Comparison of ENCODE assay signal across 14 cellular contexts in the genomic region with DNA sequence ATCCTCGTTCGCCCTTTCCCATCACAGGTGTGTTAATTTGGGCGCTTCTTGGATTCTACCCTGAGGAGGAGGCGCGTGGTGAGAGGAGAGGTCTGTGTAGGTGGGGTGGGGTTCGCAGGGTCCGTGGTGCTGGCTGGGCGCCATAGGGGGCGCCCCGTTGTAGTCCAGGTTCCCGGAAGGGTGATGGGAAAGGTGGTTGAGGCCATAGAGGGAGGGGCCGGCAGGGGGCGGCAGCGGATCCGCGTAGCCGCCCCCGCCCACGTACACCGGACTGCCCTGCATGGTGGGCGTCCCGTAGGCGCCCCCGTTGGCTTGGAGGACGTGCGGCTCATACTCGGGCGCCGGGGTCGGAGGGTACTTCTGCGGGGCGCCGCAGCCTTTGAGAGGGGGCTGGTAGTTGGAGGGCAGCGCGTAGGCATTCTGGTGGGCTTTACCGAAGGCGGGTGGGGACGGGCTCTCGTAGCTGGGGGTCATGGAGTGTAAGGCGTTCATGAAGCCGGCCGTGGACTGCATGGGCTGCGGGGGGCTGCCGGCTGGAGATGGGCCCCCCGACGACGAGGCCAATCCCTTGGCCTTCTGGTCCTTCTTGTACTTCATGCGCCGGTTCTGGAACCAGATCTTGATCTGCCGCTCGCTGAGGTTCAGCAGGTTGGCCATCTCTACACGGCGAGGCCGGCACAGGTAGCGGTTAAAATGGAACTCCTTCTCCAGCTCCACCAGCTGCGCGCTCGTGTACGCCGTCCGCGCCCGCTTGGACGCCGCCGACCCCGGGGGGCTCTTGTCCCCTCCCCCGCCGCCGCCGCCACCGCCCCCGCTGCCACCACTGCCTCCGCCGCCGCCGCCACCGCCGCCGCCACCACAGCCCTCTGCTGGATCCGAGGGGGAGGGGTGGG. TPM values are rescaled to one million over a fixed set of nuclear protein-coding genes. Genes with fewer than 3 reads are reported as not detected.
DNase-seq lines count a peak whose midpoint lies in the region; ATAC-seq and TF ChIP-seq lines count a peak whose summit lies in the region.
"Had no signal": no experiment of that assay in that cellular context is flagged by ENCODE, and none has a peak within 500 bp of the region (broad histone marks: within the 10 kb centered on the region; RNA-seq: fewer than 3 reads in every experiment).

No MANE protein-coding gene starts in this region.

- TF ChIP-seq CTCF in glutamatergic neuron (IDR thresholded peaks at IDR 0.05; ENCODE audit: partially characterized antibody, unreplicated experiment) = peak; percentile 34
- peak; percentile 17 for TF ChIP-seq CTCF in retinal pigment epithelial cell (conservative IDR thresholded peaks at IDR 0.05; ENCODE audit: low read depth, low read length)

- H3K27me3 Mint-ChIP-seq in glutamatergic neuron (ENCODE audit: unreplicated experiment) = peaks cover 43% of the 10 kb centered on the region
- H3K27me3 Mint-ChIP-seq in activated T-helper 2 cell treated with anti-CD3 and anti-CD28 coated beads, Interferon-gamma antibody, Interleukin-2, Interleukin-4, amounts not matched to agents 10 μg/mL and 5 μg/mL and 100 μg/mL, durations not matched to agents 14 hours and 24 hours and 36 hours (ENCODE audit: low read depth) = peaks cover 8% of the 10 kb centered on the region

- no peak for ATAC-seq in HG03520 (IDR thresholded peaks at IDR 0.05; ENCODE audit: unreplicated experiment)
- ATAC-seq: T-helper 17 cell had no signal

- no peaks in the 10 kb centered on the region for H3K36me3 ChIP-seq in H7 (replicated peaks; ENCODE audit: control insufficient read depth, insufficient read depth, low read length)

- DNase-seq in H7 = peak; percentile 91
- DNase-seq in amniotic epithelial cell (ENCODE audit: low read depth) = peak; percentile 40
- peak; percentile 33 for DNase-seq in glutamatergic neuron
- no peak for DNase-seq in retinal pigment epithelial cell (ENCODE audit: low read depth)
- no peak for DNase-seq in OCI-M2 (lab: John Stamatoyannopoulos, UW; ENCODE audit: unreplicated experiment)
- DNase-seq in AG08396 (ENCODE audit: low spot score) = no peak
- no peak for DNase-seq in activated T-helper 2 cell treated with anti-CD3 and anti-CD28 coated beads, Interferon-gamma antibody, Interleukin-2, Interleukin-4, amounts not matched to agents 10 μg/mL and 5 μg/mL and 100 μg/mL, durations not matched to agents 14 hours and 24 hours and 36 hours (ENCODE audit: low spot score)
- DNase-seq: activated CD4-positive, alpha-beta memory T cell treated with anti-CD3 and anti-CD28 coated beads for 36 hours; hippocampal formation; NCI-H187; stimulated activated CD8-positive, alpha-beta memory T cell treated with anti-CD3 and anti-CD28 coated beads, Interleukin-4, amount 100 ng/mL, for 48 hours; T-helper 17 cell had no signal

- peak overlapping the region; percentile 34 for H3K4me3 Mint-ChIP-seq in glutamatergic neuron (ENCODE audit: unreplicated experiment)
- H3K4me3 Mint-ChIP-seq in activated T-helper 2 cell treated with anti-CD3 and anti-CD28 coated beads, Interferon-gamma antibody, Interleukin-2, Interleukin-4, amounts not matched to agents 10 μg/mL and 5 μg/mL and 100 μg/mL, durations not matched to agents 14 hours and 24 hours and 36 hours (ENCODE audit: low read depth) = no peak overlapping the region
- H3K4me3 Mint-ChIP-seq: activated CD4-positive, alpha-beta memory T cell treated with anti-CD3 and anti-CD28 coated beads for 36 hours; activated naive CD4-positive, alpha-beta T cell treated with anti-CD3 and anti-CD28 coated beads, Interleukin-2, amount 50 U/mL, for 24 hours; T-helper 17 cell had no signal

- H3K4me1 Mint-ChIP-seq in glutamatergic neuron (ENCODE audit: low read depth, unreplicated experiment) = peaks cover 14% of the 10 kb centered on the region
- peaks cover 40% of the 10 kb centered on the region for H3K4me1 Mint-ChIP-seq in activated T-helper 2 cell treated with anti-CD3 and anti-CD28 coated beads, Interferon-gamma antibody, Interleukin-2, Interleukin-4, amounts not matched to agents 10 μg/mL and 5 μg/mL and 100 μg/mL, durations not matched to agents 14 hours and 24 hours and 36 hours (ENCODE audit: low read depth)

- H3K36me3 Mint-ChIP-seq in glutamatergic neuron (ENCODE audit: unreplicated experiment) = no peaks in the 10 kb centered on the region
- H3K36me3 Mint-ChIP-seq in activated T-helper 2 cell treated with anti-CD3 and anti-CD28 coated beads, Interferon-gamma antibody, Interleukin-2, Interleukin-4, amounts not matched to agents 10 μg/mL and 5 μg/mL and 100 μg/mL, durations not matched to agents 14 hours and 24 hours and 36 hours (ENCODE audit: low read depth) = peaks cover 7% of the 10 kb centered on the region
- H3K36me3 Mint-ChIP-seq: activated CD4-positive, alpha-beta memory T cell treated with anti-CD3 and anti-CD28 coated beads for 36 hours; activated naive CD4-positive, alpha-beta T cell treated with anti-CD3 and anti-CD28 coated beads, Interleukin-2, amount 50 U/mL, for 24 hours had no signal

- peaks cover 11% of the 10 kb centered on the region for H3K9me3 Mint-ChIP-seq in glutamatergic neuron (ENCODE audit: unreplicated experiment)
- H3K9me3 Mint-ChIP-seq in activated T-helper 2 cell treated with anti-CD3 and anti-CD28 coated beads, Interferon-gamma antibody, Interleukin-2, Interleukin-4, amounts not matched to agents 10 μg/mL and 5 μg/mL and 100 μg/mL, durations not matched to agents 14 hours and 24 hours and 36 hours = no peaks in the 10 kb centered on the region
- H3K9me3 Mint-ChIP-seq: activated CD4-positive, alpha-beta memory T cell treated with anti-CD3 and anti-CD28 coated beads for 36 hours; activated naive CD4-positive, alpha-beta T cell treated with anti-CD3 and anti-CD28 coated beads, Interleukin-2, amount 50 U/mL, for 24 hours had no signal

- intact Hi-C loops in activated T-helper 2 cell treated with anti-CD3 and anti-CD28 coated beads, Interferon-gamma antibody, Interleukin-2, Interleukin-4, amounts not matched to agents 10 μg/mL and 5 μg/mL and 100 μg/mL, durations not matched to agents 14 hours and 24 hours and 36 hours (cut with micrococcal nuclease) = no loop called here

- H3K4me3 ChIP-seq in H7 (ENCODE audit: insufficient read depth, low read depth, low read length) (peak overlapping the region; percentile 28), retinal pigment epithelial cell (ENCODE audit: low read length) (no peak overlapping the region)

- H3K27me3 ChIP-seq in H7 (ENCODE audit: control insufficient read depth, insufficient read depth, low read length) = peaks cover 86% of the 10 kb centered on the region

- no peak overlapping the region for H3K27ac Mint-ChIP-seq in glutamatergic neuron (ENCODE audit: unreplicated experiment)
- no peak overlapping the region for H3K27ac Mint-ChIP-seq in activated T-helper 2 cell treated with anti-CD3 and anti-CD28 coated beads, Interferon-gamma antibody, Interleukin-2, Interleukin-4, amounts not matched to agents 10 μg/mL and 5 μg/mL and 100 μg/mL, durations not matched to agents 14 hours and 24 hours and 36 hours
- H3K27ac Mint-ChIP-seq: activated CD4-positive, alpha-beta memory T cell treated with anti-CD3 and anti-CD28 coated beads for 36 hours; activated naive CD4-positive, alpha-beta T cell treated with anti-CD3 and anti-CD28 coated beads, Interleukin-2, amount 50 U/mL, for 24 hours; T-helper 17 cell had no signal

RNA-seq across cellular contexts. Expression of a gene that starts 5.7 kb away (rescaled TPM):
- total RNA-seq in H7 (2014; rRNA removed; shearing (Covaris generic)) = 11.8 and 16.1 TPM in 2 replicates
- total RNA-seq in glutamatergic neuron (ENCODE audit: unreplicated experiment) = 12.7 TPM
- total RNA-seq in activated T-helper 2 cell treated with anti-CD3 and anti-CD28 coated beads, Interferon-gamma antibody, Interleukin-2, Interleukin-4, amounts not matched to agents 10 μg/mL and 5 μg/mL and 100 μg/mL, durations not matched to agents 14 hours and 24 hours and 36 hours = 22.2 and 23.9 TPM in 2 replicates

RNA-seq across cellular contexts. Expression of a gene that starts 19.7 kb away (rescaled TPM):
- 4.5 and 6.4 TPM in 2 replicates for total RNA-seq in H7 (2014; rRNA removed; shearing (Covaris generic))
- not detected for total RNA-seq in glutamatergic neuron (ENCODE audit: unreplicated experiment)
- not detected in 2 replicates for total RNA-seq in activated T-helper 2 cell treated with anti-CD3 and anti-CD28 coated beads, Interferon-gamma antibody, Interleukin-2, Interleukin-4, amounts not matched to agents 10 μg/mL and 5 μg/mL and 100 μg/mL, durations not matched to agents 14 hours and 24 hours and 36 hours
- total RNA-seq: activated CD4-positive, alpha-beta memory T cell treated with anti-CD3 and anti-CD28 coated beads for 36 hours; T-helper 17 cell had no signal

RNA-seq across cellular contexts. Expression of a gene that starts 27.6 kb away (rescaled TPM):
- 0.03 TPM in 1 of 2 replicates, not detected in the other for total RNA-seq in H7 (2014; rRNA removed; shearing (Covaris generic))
- total RNA-seq in glutamatergic neuron (ENCODE audit: unreplicated experiment) = not detected
- 3.0 and 3.3 TPM in 2 replicates for total RNA-seq in activated T-helper 2 cell treated with anti-CD3 and anti-CD28 coated beads, Interferon-gamma antibody, Interleukin-2, Interleukin-4, amounts not matched to agents 10 μg/mL and 5 μg/mL and 100 μg/mL, durations not matched to agents 14 hours and 24 hours and 36 hours

RNA-seq across cellular contexts. Expression of a gene that starts 39.5 kb away (rescaled TPM):
- 4.5 and 6.8 TPM in 2 replicates for total RNA-seq in H7 (2014; rRNA removed; shearing (Covaris generic))
- not detected for total RNA-seq in glutamatergic neuron (ENCODE audit: unreplicated experiment)
- total RNA-seq in activated T-helper 2 cell treated with anti-CD3 and anti-CD28 coated beads, Interferon-gamma antibody, Interleukin-2, Interleukin-4, amounts not matched to agents 10 μg/mL and 5 μg/mL and 100 μg/mL, durations not matched to agents 14 hours and 24 hours and 36 hours = 3.8 and 4.6 TPM in 2 replicates

RNA-seq across cellular contexts. Expression of a gene that starts 43.0 kb away (rescaled TPM):
- total RNA-seq in H7 (2014; rRNA removed; shearing (Covaris generic)) = not detected in 2 replicates
- not detected for total RNA-seq in glutamatergic neuron (ENCODE audit: unreplicated experiment)
- not detected in 2 replicates for total RNA-seq in activated T-helper 2 cell treated with anti-CD3 and anti-CD28 coated beads, Interferon-gamma antibody, Interleukin-2, Interleukin-4, amounts not matched to agents 10 μg/mL and 5 μg/mL and 100 μg/mL, durations not matched to agents 14 hours and 24 hours and 36 hours
- total RNA-seq: activated CD4-positive, alpha-beta memory T cell treated with anti-CD3 and anti-CD28 coated beads for 36 hours; T-helper 17 cell had no signal

Comparison
In these comparisons a context has a peak if more than half of its experiments do, and no peak if none do; other contexts are left out.
1. DNase-seq: peak in H7 (single experiment), amniotic epithelial cell (single experiment) and glutamatergic neuron (single experiment); none in retinal pigment epithelial cell (single experiment), OCI-M2 (single experiment), AG08396 (single experiment) and activated T-helper 2 cell treated with anti-CD3 and anti-CD28 coated beads, Interferon-gamma antibody, Interleukin-2, Interleukin-4, amounts not matched to agents 10 μg/mL and 5 μg/mL and 100 μg/mL, durations not matched to agents 14 hours and 24 hours and 36 hours (single experiment).